In genomic region chr2:216413882-216414281, GRCh38 we compare ENCODE assay signal across 20 cellular contexts. TPM values are rescaled to one million over a fixed set of nuclear protein-coding genes. Genes with fewer than 3 reads are reported as not detected.
DNase-seq lines count a peak whose midpoint lies in the region; ATAC-seq and TF ChIP-seq lines count a peak whose summit lies in the region.
"Had no signal": no experiment of that assay in that cellular context is flagged by ENCODE, and none has a peak within 500 bp of the region (broad histone marks: within the 10 kb centered on the region; RNA-seq: fewer than 3 reads in every experiment).

No MANE protein-coding gene starts in this region.

- H2BK15ac ChIP-seq in mesenchymal stem cell (ENCODE audit: low read depth, poor library complexity, severe bottlenecking): no peak overlapping the region

- peaks cover 2% of the 10 kb centered on the region for H3K4me1 ChIP-seq in mesenchymal stem cell (ENCODE audit: control insufficient read depth, insufficient read depth, low read depth, low read length)
- H3K4me1 ChIP-seq in gastrocnemius medialis: peaks cover 9 to 10% of the 10 kb centered on the region in 2 donors
- H3K4me1 ChIP-seq: uterus had no signal

- H3K4me2 ChIP-seq in mesenchymal stem cell (ENCODE audit: low read length, poor library complexity, severe bottlenecking): no peak overlapping the region

- H3K4me3 Mint-ChIP-seq in stimulated activated naive CD8-positive, alpha-beta T cell treated with anti-CD3 and anti-CD28 coated beads, Interleukin-15, Interleukin-2, amounts not matched to agents 100 ng/mL and 50 ng/mL, for 24 hours: peak overlapping the region; percentile 92
- H3K4me3 Mint-ChIP-seq in T-cell: peak overlapping the region; percentile 57 to 96 (median 90)

- no peak overlapping the region for H3K9ac ChIP-seq in mesenchymal stem cell (ENCODE audit: low read length)

- ATAC-seq in stimulated activated naive CD8-positive, alpha-beta T cell treated with anti-CD3 and anti-CD28 coated beads, Interleukin-15, Interleukin-2, amounts not matched to agents 100 U/mL and 50 U/mL, for 24 hours: no peak
- ATAC-seq in T-cell (replicated peaks in 1 of 4) (no peak), gastrocnemius medialis (no peak), GM18511 (IDR thresholded peaks at IDR 0.05; ENCODE audit: unreplicated experiment) (no peak)

- 100% methylated on average over 3 of the region's 5 CpGs for WGBS in mesenchymal stem cell

- H3K27ac Mint-ChIP-seq in stimulated activated naive CD8-positive, alpha-beta T cell treated with anti-CD3 and anti-CD28 coated beads, Interleukin-15, Interleukin-2, amounts not matched to agents 100 ng/mL and 50 ng/mL, for 24 hours: no peak overlapping the region
- H3K27ac Mint-ChIP-seq in T-cell: peak overlapping the region in 1 of 2 donors; percentile 82

- no peak overlapping the region for H2AFZ ChIP-seq in mesenchymal stem cell (ENCODE audit: low read depth, low read length)

- peak overlapping the region; percentile 69 for H4K8ac ChIP-seq in mesenchymal stem cell (ENCODE audit: low read length)

- peaks cover 23% of the 10 kb centered on the region for H3K4me1 Mint-ChIP-seq in stimulated activated naive CD8-positive, alpha-beta T cell treated with anti-CD3 and anti-CD28 coated beads, Interleukin-15, Interleukin-2, amounts not matched to agents 100 ng/mL and 50 ng/mL, for 24 hours (ENCODE audit: low read depth)
- H3K4me1 Mint-ChIP-seq in T-cell: peaks cover 32 to 35% (median 33%) of the 10 kb centered on the region in 3 donors

- no peak overlapping the region for H4K91ac ChIP-seq in mesenchymal stem cell (ENCODE audit: low read length)

- TF ChIP-seq POLR2A in gastrocnemius medialis (IDR thresholded peaks at IDR 0.05): no peak

- H3K4ac ChIP-seq in mesenchymal stem cell (ENCODE audit: low read depth in 1 of 2, low read length in 2 of 2): no peak overlapping the region

- no peak overlapping the region for H3K23ac ChIP-seq in mesenchymal stem cell (ENCODE audit: low read length in 2 of 2)

- H3K9me3 Mint-ChIP-seq in stimulated activated naive CD8-positive, alpha-beta T cell treated with anti-CD3 and anti-CD28 coated beads, Interleukin-15, Interleukin-2, amounts not matched to agents 100 ng/mL and 50 ng/mL, for 24 hours: no peaks in the 10 kb centered on the region
- H3K9me3 Mint-ChIP-seq in T-cell: no peaks in the 10 kb centered on the region

- H3K27ac ChIP-seq in mesenchymal stem cell (ENCODE audit: low read length, poor library complexity, severe bottlenecking) (no peak overlapping the region), gastrocnemius medialis (no peak overlapping the region)
- H3K27ac ChIP-seq: C4-2B, cardiac muscle cell, uterus had no signal

- CTCF ChIA-PET in T-cell (lab: Charles Lee): interaction anchor here in 1 of 2 donors (1.4 kb wide), 1 partner anchor 10 kb away, joined by 8 read pairs; no protein-coding TSS in a partner anchor

- intact Hi-C loops in gastrocnemius medialis (cut with DNase I; ENCODE audit: low total_unique reads): loop anchor here (2.0 to 10.0 kb wide), 3 partner anchors 299 to 1983 kb away; partner anchors contain the start of genes AAMP, CTDSP1 and PNKD

- H3K4me3 ChIP-seq in mesenchymal stem cell (ENCODE audit: insufficient read depth in 1 of 2, low read depth in 1 of 2, low read length in 2 of 2) (peak overlapping the region in 1 of 2 experiments; percentile 91), gastrocnemius medialis (no peak overlapping the region)
- H3K4me3 ChIP-seq: lung, uterus had no signal

- H3K36me3 Mint-ChIP-seq in stimulated activated naive CD8-positive, alpha-beta T cell treated with anti-CD3 and anti-CD28 coated beads, Interleukin-15, Interleukin-2, amounts not matched to agents 100 ng/mL and 50 ng/mL, for 24 hours (ENCODE audit: low read depth): peaks cover 34% of the 10 kb centered on the region
- peaks cover 39% of the 10 kb centered on the region for H3K36me3 Mint-ChIP-seq in T-cell

- no peaks in the 10 kb centered on the region for H3K27me3 Mint-ChIP-seq in stimulated activated naive CD8-positive, alpha-beta T cell treated with anti-CD3 and anti-CD28 coated beads, Interleukin-15, Interleukin-2, amounts not matched to agents 100 ng/mL and 50 ng/mL, for 24 hours
- H3K27me3 Mint-ChIP-seq in T-cell: no peaks in the 10 kb centered on the region

- H3K9me3 ChIP-seq in mesenchymal stem cell (ENCODE audit: control insufficient read depth, low read length) (no peaks in the 10 kb centered on the region), gastrocnemius medialis (no peaks in the 10 kb centered on the region)
- H3K9me3 ChIP-seq: uterus had no signal

- H2BK120ac ChIP-seq in mesenchymal stem cell (ENCODE audit: low read depth, low read length): no peak overlapping the region

- DNase-seq in stimulated activated naive CD8-positive, alpha-beta T cell treated with anti-CD3 and anti-CD28 coated beads, Interleukin-15, Interleukin-2, amounts not matched to agents 100 U/mL and 50 U/mL, for 24 hours: no peak
- DNase-seq in T-cell (no peak), mesenchymal stem cell (no peak), gastrocnemius medialis (no peak)
- DNase-seq in stimulated activated naive CD4-positive, alpha-beta T cell treated with Interleukin-2 at 50 U/mL for 16 hours (lab: John Stamatoyannopoulos, UW): no peak
- DNase-seq: activated gamma-delta T cell treated with Interleukin-2 at 50 U/mL for 16 hours; EL; H7; IMR-90; NCI-H1048; occipital lobe; stimulated activated naive CD4-positive, alpha-beta T cell; uterus had no signal

- H3K14ac ChIP-seq in mesenchymal stem cell (ENCODE audit: low read length in 2 of 2): no peak overlapping the region

- H3K36me3 ChIP-seq in mesenchymal stem cell (ENCODE audit: control insufficient read depth in 1 of 2, insufficient read depth in 2 of 2, low read depth in 1 of 2, low read length in 2 of 2) (peaks cover 14 to 42% of the 10 kb centered on the region in 2 experiments), gastrocnemius medialis (peaks cover 0 to 35% of the 10 kb centered on the region in 2 donors)
- H3K36me3 ChIP-seq: uterus had no signal

- no peak overlapping the region for H2BK5ac ChIP-seq in mesenchymal stem cell (ENCODE audit: low read depth, low read length, poor library complexity, severe bottlenecking)

- no peak overlapping the region for H2AK5ac ChIP-seq in mesenchymal stem cell (ENCODE audit: low read length, severe bottlenecking)

- peaks cover 27% of the 10 kb centered on the region for H3K79me1 ChIP-seq in mesenchymal stem cell (replicated peaks; ENCODE audit: low read length, poor library complexity, severe bottlenecking)

- in situ Hi-C loops in gastrocnemius medialis (cut with MboI; ENCODE audit: low sequenced_read_pairs in 4 of 4): loop anchor here (10.0 to 25.0 kb wide), 2 partner anchors 299 to 302 kb away; partner anchors contain the start of gene XRCC5 (in 3 of the 4)

- no peak overlapping the region for H3K18ac ChIP-seq in mesenchymal stem cell (ENCODE audit: low read depth in 1 of 2, low read length in 2 of 2)

- H2BK12ac ChIP-seq in mesenchymal stem cell (ENCODE audit: low read length in 2 of 2): no peak overlapping the region

- POLR2A ChIA-PET in T-cell (lab: Charles Lee): interaction anchor here in 1 of 2 donors (0.6 kb wide), 1 partner anchor 288 kb away, joined by 4 read pairs; no protein-coding TSS in a partner anchor

- no peak for TF ChIP-seq CTCF in gastrocnemius medialis (IDR thresholded peaks at IDR 0.05 in 4 of 5, conservative IDR thresholded peaks at IDR 0.05 in 1 of 5)

- no peaks in the 10 kb centered on the region for H3K27me3 ChIP-seq in mesenchymal stem cell (ENCODE audit: control insufficient read depth in 1 of 2, insufficient read depth in 1 of 2, low read length in 2 of 2)
- no peaks in the 10 kb centered on the region for H3K27me3 ChIP-seq in gastrocnemius medialis
- H3K27me3 ChIP-seq: cardiac muscle cell, uterus had no signal

RNA-seq across cellular contexts. Expression of gene SMARCAL1, which starts 1.6 kb away (rescaled TPM):
- total RNA-seq in T-cell (10 to 100 TPM; 17.2 to 30.5 (median 25.4) TPM), gastrocnemius medialis (10 to 100 TPM in 1 of 4 donors, 1 to 10 TPM in 3; 5.8 to 20.7 (median 7.8) TPM)
- 13.0 TPM for polyA plus RNA-seq in mesenchymal stem cell (2013, experiment 1 of 2)
- polyA plus RNA-seq in mesenchymal stem cell (2013, experiment 2 of 2): 13.3 TPM

RNA-seq across cellular contexts. Expression of gene MARCHF4, which starts 41.6 kb away (rescaled TPM):
- not detected for total RNA-seq in T-cell
- 2.3 TPM for polyA plus RNA-seq in mesenchymal stem cell (2013, experiment 1 of 2)
- polyA plus RNA-seq in mesenchymal stem cell (2013, experiment 2 of 2): 2.3 TPM
- not detected for total RNA-seq in gastrocnemius medialis
- total RNA-seq: cardiac muscle cell; skeletal muscle tissue; T-helper 1 cell treated with Interleukin-12 subunit alpha and Interleukin-12 subunit beta and Interleukin-4 antibody, amounts not matched to agents 30 ng/mL and 1 ng/mL, for 36 hours had no signal
- polyA plus RNA-seq: cardiac muscle cell had no signal
